ENCODE assay signal across 8 cellular contexts in the genomic region with DNA sequence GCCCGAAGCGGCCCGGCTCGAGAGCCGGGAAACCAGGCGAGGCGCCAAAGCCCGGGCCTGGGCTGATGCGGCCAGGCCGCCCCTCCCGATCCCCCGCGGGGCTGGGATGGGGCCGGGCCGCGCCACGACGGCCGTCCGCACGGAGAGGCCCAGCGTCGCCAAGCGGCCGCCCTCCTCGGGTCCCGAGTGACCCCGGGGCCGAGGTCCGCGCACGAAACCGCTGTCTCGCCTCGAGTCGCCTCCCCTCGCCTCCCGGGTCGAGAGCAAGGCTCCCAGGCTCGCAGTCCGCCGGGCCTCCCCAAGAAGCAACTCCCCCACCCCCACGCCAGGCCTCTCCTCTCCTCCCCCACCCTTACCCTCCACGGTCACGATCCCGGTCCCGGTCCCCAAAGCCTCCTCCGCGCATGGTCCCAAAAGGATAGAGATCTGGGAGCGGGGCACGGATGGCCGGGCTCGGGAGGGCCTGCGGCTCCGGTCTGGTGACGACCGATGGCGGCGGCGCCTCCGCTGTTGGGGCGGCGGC. TPM values are rescaled to one million over a fixed set of nuclear protein-coding genes. Genes with fewer than 3 reads are reported as not detected.
DNase-seq lines count a peak whose midpoint lies in the region; ATAC-seq and TF ChIP-seq lines count a peak whose summit lies in the region.

No MANE protein-coding gene starts in this region.

- peaks cover 11% of the 10 kb centered on the region for H4K20me1 ChIP-seq in fibroblast of lung (ENCODE audit: control insufficient read depth, extremely low read depth, insufficient read depth, low read length)

- no peaks in the 10 kb centered on the region for H3K27me3 Mint-ChIP-seq in naive thymus-derived CD8-positive, alpha-beta T cell

- no peaks in the 10 kb centered on the region for H3K9me3 ChIP-seq in fibroblast of lung (ENCODE audit: control insufficient read depth, insufficient read depth, low read depth, low read length)

- peaks cover 18 to 48% (median 20%) of the 10 kb centered on the region in 3 donors for H3K36me3 Mint-ChIP-seq in naive thymus-derived CD8-positive, alpha-beta T cell

- H3K79me2 ChIP-seq in fibroblast of lung (ENCODE audit: control insufficient read depth, insufficient read depth, low read length) = peaks cover 52% of the 10 kb centered on the region

- peak; percentile 37 to 84 (median 79) for DNase-seq in NCI-H1417 (lab: John Stamatoyannopoulos, UW)
- no peak for DNase-seq in NCI-H1417 treated with DMSO at 0.1 percent for 48 hours (lab: John Stamatoyannopoulos, UW)
- DNase-seq in HFF-Myc (ENCODE audit: extremely low read depth, low read depth) = no peak
- DNase-seq in NCI-H1092 treated with DMSO at 0.1 percent for 48 hours (lab: John Stamatoyannopoulos, UW) = peak; percentile 61
- peak; percentile 38 for DNase-seq in activated T-helper 1 cell treated with Interleukin-2 at 50 U/mL for 16 hours (ENCODE audit: low read depth)
- peak; percentile 60 to 74 for DNase-seq in fibroblast of lung (ENCODE audit: low read depth in 2 of 2)
- DNase-seq in naive thymus-derived CD8-positive, alpha-beta T cell = peak in 6 of 10 donors; percentile 32 to 79 (median 49)
- peak; percentile 71 for DNase-seq in stimulated activated naive CD8-positive, alpha-beta T cell treated with anti-CD3 and anti-CD28 coated beads, Interleukin-15, Interleukin-2, amounts not matched to agents 100 U/mL and 50 U/mL, for 24 hours

- H3K4me1 Mint-ChIP-seq in naive thymus-derived CD8-positive, alpha-beta T cell = peaks cover 41 to 68% (median 57%) of the 10 kb centered on the region in 4 donors

- peak overlapping the region; percentile 96 to 100 (median 99) for H3K4me3 Mint-ChIP-seq in naive thymus-derived CD8-positive, alpha-beta T cell

- ATAC-seq in naive thymus-derived CD8-positive, alpha-beta T cell = peak; percentile 21 to 41
- peak; percentile 14 for ATAC-seq in stimulated activated naive CD8-positive, alpha-beta T cell treated with anti-CD3 and anti-CD28 coated beads, Interleukin-15, Interleukin-2, amounts not matched to agents 100 U/mL and 50 U/mL, for 24 hours

- peak overlapping the region; percentile 94 for H3K4me3 ChIP-seq in HFF-Myc (replicated peaks; ENCODE audit: low read depth, low read length)
- H3K4me3 ChIP-seq in fibroblast of lung (replicated peaks in 1 of 4; ENCODE audit: control extremely low read depth in 1 of 4, insufficient read depth in 1 of 4, low read depth in 3 of 4, low read length in 4 of 4) = peak overlapping the region; percentile 63 to 100 (median 96)

- H3K9me3 Mint-ChIP-seq in naive thymus-derived CD8-positive, alpha-beta T cell = peaks cover 0 to 11% (median 0%) of the 10 kb centered on the region in 9 donors

- peaks cover 3% of the 10 kb centered on the region for H3K36me3 ChIP-seq in fibroblast of lung (ENCODE audit: control insufficient read depth, insufficient read depth, low read length)

- no peaks in the 10 kb centered on the region for H3K27me3 ChIP-seq in fibroblast of lung (ENCODE audit: control insufficient read depth, insufficient read depth, low read length)

- POLR2A ChIA-PET in naive thymus-derived CD8-positive, alpha-beta T cell (lab: Charles Lee) = interaction anchor here (1.7 kb wide), 1 partner anchor 16 kb away, joined by 5 read pairs; no protein-coding TSS in a partner anchor

- peak overlapping the region; percentile 60 for H3K4me2 ChIP-seq in fibroblast of lung (ENCODE audit: extremely low read depth, insufficient read depth, low read length)

- H2AFZ ChIP-seq in fibroblast of lung (ENCODE audit: low read length) = peak overlapping the region; percentile 45

- peak overlapping the region; percentile 100 for H3K9ac ChIP-seq in fibroblast of lung (ENCODE audit: insufficient read depth, low read length)

- H3K27ac ChIP-seq in fibroblast of lung (ENCODE audit: insufficient read depth, low read length) = peak overlapping the region; percentile 100

- TF ChIP-seq CTCF in HFF-Myc (IDR thresholded peaks at IDR 0.05; ENCODE audit: low read depth, low read length, missing control alignments) (no peak), fibroblast of lung (conservative IDR thresholded peaks at IDR 0.05 in 1 of 2, IDR thresholded peaks at IDR 0.05 in 1 of 2; ENCODE audit: low read depth in 1 of 2, low read length in 2 of 2) (no peak)

- H3K4me1 ChIP-seq in fibroblast of lung (ENCODE audit: control insufficient read depth, extremely low read depth, insufficient read depth, low read length) = peaks cover 3% of the 10 kb centered on the region

- H3K27ac Mint-ChIP-seq in naive thymus-derived CD8-positive, alpha-beta T cell = peak overlapping the region; percentile 100

RNA-seq across cellular contexts. Expression of gene DDX17, which starts 0.5 kb away (rescaled TPM):
- total RNA-seq in fibroblast of lung = 362 and 420 TPM in 2 replicates
- polyA plus RNA-seq in fibroblast of lung = 244 and 325 TPM in 2 replicates
- polyA plus RNA-seq in fibroblast of lung (2012) = 86.7 and 115 TPM in 2 replicates
- 215 and 259 TPM in 2 replicates for polyA minus RNA-seq in fibroblast of lung (ENCODE audit: low replicate concordance)
- total RNA-seq in naive thymus-derived CD8-positive, alpha-beta T cell = 1,000 to 10,000 TPM; 1,031 to 1,044 TPM
- polyA plus RNA-seq in naive thymus-derived CD8-positive, alpha-beta T cell = 10 to 100 TPM; 27.3 to 38.7 (median 28.2) TPM

RNA-seq across cellular contexts. Expression of gene KDELR3, which starts 37.8 kb away (rescaled TPM):
- 42.1 and 78.8 TPM in 2 replicates for total RNA-seq in fibroblast of lung
- polyA plus RNA-seq in fibroblast of lung = 161 and 305 TPM in 2 replicates
- 102 and 170 TPM in 2 replicates for polyA plus RNA-seq in fibroblast of lung (2012)
- polyA minus RNA-seq in fibroblast of lung (ENCODE audit: low replicate concordance) = 86.3 and 150 TPM in 2 replicates
- total RNA-seq in naive thymus-derived CD8-positive, alpha-beta T cell = not detected
- under 1 TPM in 2 of 3 donors, not detected in 1; 0.11 to 0.28 TPM for polyA plus RNA-seq in naive thymus-derived CD8-positive, alpha-beta T cell

RNA-seq across cellular contexts. Expression of gene KCNJ4, which starts 50.7 kb away (rescaled TPM):
- not detected in 2 replicates for total RNA-seq in fibroblast of lung
- polyA plus RNA-seq in fibroblast of lung = not detected in 2 replicates
- polyA plus RNA-seq in fibroblast of lung (2012) = not detected in 2 replicates
- polyA minus RNA-seq in fibroblast of lung (ENCODE audit: low replicate concordance) = not detected in 2 replicates
- not detected for total RNA-seq in naive thymus-derived CD8-positive, alpha-beta T cell
- not detected for polyA plus RNA-seq in naive thymus-derived CD8-positive, alpha-beta T cell

Comparison
In these comparisons a context has a peak if more than half of its experiments do, and no peak if none do; other contexts are left out.
1. DNase-seq: peak in NCI-H1417 (3 of 3), NCI-H1092 treated with DMSO at 0.1 percent for 48 hours (single experiment), activated T-helper 1 cell treated with Interleukin-2 at 50 U/mL for 16 hours (single experiment), fibroblast of lung (2 of 2), naive thymus-derived CD8-positive, alpha-beta T cell (6 of 10) and stimulated activated naive CD8-positive, alpha-beta T cell treated with anti-CD3 and anti-CD28 coated beads, Interleukin-15, Interleukin-2, amounts not matched to agents 100 U/mL and 50 U/mL, for 24 hours (single experiment); none in NCI-H1417 treated with DMSO at 0.1 percent for 48 hours (single experiment) and HFF-Myc (single experiment).
2. RNA of gene KDELR3, which starts 37.8 kb away (total RNA-seq): 42.1 to 78.8 TPM in fibroblast of lung; not detected in naive thymus-derived CD8-positive, alpha-beta T cell; every median in the first group is over 10 times any median in the second.